Comparison of ENCODE assay signal across 8 cellular contexts in the genomic region with DNA sequence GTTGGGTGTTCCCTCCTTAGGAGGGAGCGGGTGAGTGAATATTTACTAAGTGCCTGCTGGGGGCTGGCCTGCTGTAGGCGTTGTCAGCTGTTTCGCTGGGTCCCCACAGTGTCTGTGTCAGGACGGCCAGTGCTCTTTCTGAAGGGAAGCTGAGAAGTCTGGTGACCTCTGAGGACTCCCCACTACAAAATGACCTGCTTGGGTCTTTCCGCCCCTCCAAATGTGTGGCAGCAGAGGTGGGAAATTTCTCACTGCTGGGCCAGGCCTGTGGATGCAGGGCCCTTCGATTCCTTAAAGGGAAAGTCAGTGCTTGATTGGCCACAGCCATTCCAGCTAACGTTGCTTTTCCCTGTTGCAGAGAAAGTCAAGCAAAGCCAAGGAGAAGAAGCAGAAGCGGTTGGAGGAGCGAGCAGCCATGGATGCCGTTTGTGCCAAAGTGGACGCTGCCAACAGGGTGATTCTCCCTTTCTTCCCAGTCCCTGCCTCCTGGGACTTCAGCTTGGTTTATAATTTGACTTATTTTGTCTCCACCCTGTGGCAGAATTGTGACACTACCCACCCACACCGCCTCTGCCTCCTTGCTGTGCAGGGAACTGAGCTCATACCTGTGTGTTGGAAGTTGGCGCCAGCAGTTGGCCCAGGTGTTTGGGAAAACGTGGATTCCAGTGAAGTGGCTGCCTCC. TPM values are rescaled to one million over a fixed set of nuclear protein-coding genes. Genes with fewer than 3 reads are reported as not detected.
A peak's percentile ranks its signal among the peaks of the same experiment; 100 is the strongest.
DNase-seq lines count a peak whose midpoint lies in the region; ATAC-seq and TF ChIP-seq lines count a peak whose summit lies in the region.

No MANE protein-coding gene starts in this region.

- in situ Hi-C loops in IMR-90 (cut with MboI; ENCODE audit: low sequenced_read_pairs), result loop anchor here (5.0 to 25.0 kb wide), 3 partner anchors 108 to 458 kb away; a partner anchor contains a TSS

- WGBS in IMR-90 (ENCODE audit: extremely low coverage in 2 of 2, insufficient read length in 1 of 2), 2 experiments, result 26% methylated on average over 3 of the region's 14 CpGs; no CpG with 5 or more reads in 1 of the 2 experiments
- no CpG with 5 or more reads among the region's 14 CpGs for WGBS in neuronal stem cell (ENCODE audit: extremely low coverage in 2 of 2, insufficient read length in 2 of 2, insufficient replicate concordance in 1 of 2), 2 donors

- H3K4me1 ChIP-seq in IMR-90 (ENCODE audit: control insufficient read depth, insufficient read depth, low read length) (peaks cover 6% of the 10 kb centered on the region; the same call in 1 of the 2 replicates), Peyer's patch (peaks cover 0 to 35% (median 2%) of the 10 kb centered on the region in 4 donors), foreskin keratinocyte (peaks cover under 1% of the 10 kb centered on the region), neuronal stem cell (ENCODE audit: control insufficient read depth in 2 of 2, insufficient read depth in 1 of 2, low read depth in 1 of 2, low read length in 2 of 2) (peaks cover 0 to 11% of the 10 kb centered on the region in 2 donors), upper lobe of right lung (no peaks in the 10 kb centered on the region)

- H3K79me1 ChIP-seq in IMR-90 (ENCODE audit: low read depth in 1 of 2, low read length in 2 of 2) (peaks cover 20 to 46% of the 10 kb centered on the region in 2 experiments), neuronal stem cell (ENCODE audit: low read depth, low read length) (peaks cover 13% of the 10 kb centered on the region)

- H3K9ac ChIP-seq in IMR-90 (ENCODE audit: low read depth, low read length), result no peak overlapping the region
- H3K9ac ChIP-seq in neuronal stem cell (ENCODE audit: low read depth, low read length, poor library complexity), result no peak overlapping the region

- H3K4me2 ChIP-seq in IMR-90 (ENCODE audit: low read depth, low read length), result no peak overlapping the region
- no peak overlapping the region for H3K4me2 ChIP-seq in neuronal stem cell (ENCODE audit: insufficient read depth, low read length, poor library complexity, severe bottlenecking)

- peak overlapping the region; percentile 45 for H2AK9ac ChIP-seq in IMR-90 (replicated peaks; ENCODE audit: low read depth, low read length, poor library complexity)

- no peak overlapping the region for H2BK12ac ChIP-seq in neuronal stem cell (ENCODE audit: low read length)

- peak overlapping the region in 1 of 2 experiments; percentile 73; a peak in 2 of 4 replicates for H4K8ac ChIP-seq in IMR-90 (ENCODE audit: low read depth in 2 of 2, low read length in 2 of 2)
- no peak overlapping the region for H4K8ac ChIP-seq in neuronal stem cell (ENCODE audit: low read depth, low read length)

- no peak overlapping the region for H3K18ac ChIP-seq in IMR-90 (ENCODE audit: low read depth, low read length)
- H3K18ac ChIP-seq in neuronal stem cell (ENCODE audit: low read length), result no peak overlapping the region

- TF ChIP-seq POLR2A in IMR-90 (IDR thresholded peaks at IDR 0.05; ENCODE audit: low read depth, low read length), result no peak
- TF ChIP-seq POLR2A in Peyer's patch (IDR thresholded peaks at IDR 0.05), result no peak

- POLR2A ChIA-PET in IMR-90 (lab: Charles Lee; ENCODE audit: unreplicated experiment), result no interaction called here

- ATAC-seq in IMR-90 (ENCODE audit: low read depth) (peak; percentile 97), foreskin keratinocyte (peak; percentile 83), upper lobe of right lung (peak; percentile 96)

- DNase-seq in DMS 273 treated with DMSO at 0.1 percent for 48 hours (lab: John Stamatoyannopoulos, UW) (peak; percentile 17), IMR-90 (peak; percentile 68), Peyer's patch (peak; percentile 34 to 81 (median 72)), foreskin keratinocyte (peak in 1 of 2 donors; percentile 54), neuronal stem cell (ENCODE audit: low spot score) (peak; percentile 30), upper lobe of right lung (peak; percentile 71), GM19238 (ENCODE audit: insufficient read length, low spot score) (no peak)
- DNase-seq in activated effector memory CD4-positive, alpha-beta T cell treated with anti-CD3 and anti-CD28 coated beads, Interleukin-2, amount 50 U/mL, for 16 hours, result peak; percentile 78

- no peak overlapping the region for H4K5ac ChIP-seq in IMR-90 (ENCODE audit: low read depth, low read length)

- H2BK120ac ChIP-seq in IMR-90 (ENCODE audit: low read depth, low read length), result no peak overlapping the region
- no peak overlapping the region for H2BK120ac ChIP-seq in neuronal stem cell (ENCODE audit: low read depth, low read length)

- H3K4ac ChIP-seq in IMR-90 (ENCODE audit: low read depth, low read length) (peak overlapping the region; percentile 28), neuronal stem cell (ENCODE audit: low read length) (no peak overlapping the region)

- H2BK5ac ChIP-seq in IMR-90 (ENCODE audit: low read depth, low read length, poor library complexity, severe bottlenecking) (no peak overlapping the region), neuronal stem cell (ENCODE audit: low read length) (no peak overlapping the region)

- no peak overlapping the region for H3K56ac ChIP-seq in IMR-90 (ENCODE audit: extremely low read depth, insufficient read depth, low read length)

- peaks cover 3% of the 10 kb centered on the region for H4K20me1 ChIP-seq in IMR-90 (ENCODE audit: insufficient read depth, low read length)

- H3K4me3 ChIP-seq in IMR-90 (ENCODE audit: insufficient read depth, low read depth, low read length), result no peak overlapping the region
- H3K4me3 ChIP-seq in Peyer's patch, result no peak overlapping the region
- H3K4me3 ChIP-seq in neuronal stem cell (ENCODE audit: low read length in 2 of 2), result no peak overlapping the region
- H3K4me3 ChIP-seq in upper lobe of right lung, result no peak overlapping the region

- no peak overlapping the region for H2BK20ac ChIP-seq in IMR-90 (ENCODE audit: low read depth, low read length)

- no peak overlapping the region; the same call in 1 of the 2 replicates for H3K23ac ChIP-seq in IMR-90 (ENCODE audit: low read depth, low read length)
- peak overlapping the region; percentile 32 for H3K23ac ChIP-seq in neuronal stem cell (ENCODE audit: low read depth, low read length, poor library complexity)

- dilution Hi-C loops in IMR-90 (cut with HindIII; ENCODE audit: low sequenced_read_pairs, unreplicated experiment), result no loop called here

- H3K9me3 ChIP-seq in IMR-90 (ENCODE audit: control insufficient read depth, insufficient read depth, low read length) (no peaks in the 10 kb centered on the region), Peyer's patch (no peaks in the 10 kb centered on the region), neuronal stem cell (replicated peaks in 1 of 2; ENCODE audit: control insufficient read depth in 2 of 2, insufficient read depth in 1 of 2, low read depth in 1 of 2, low read length in 2 of 2) (no peaks in the 10 kb centered on the region), upper lobe of right lung (no peaks in the 10 kb centered on the region)

- peak; percentile 76 for TF ChIP-seq RAD21 in IMR-90 (IDR thresholded peaks at IDR 0.05; ENCODE audit: low read length)

- H2AK5ac ChIP-seq in IMR-90 (ENCODE audit: low read depth, low read length), result no peak overlapping the region
- H2AK5ac ChIP-seq in neuronal stem cell (ENCODE audit: low read depth, low read length), result no peak overlapping the region

- H3K14ac ChIP-seq in IMR-90 (replicated peaks; ENCODE audit: low read depth, low read length) (peak overlapping the region; percentile 22; the same call in 1 of the 2 replicates), neuronal stem cell (ENCODE audit: low read length) (no peak overlapping the region)

- intact Hi-C loops in IMR-90 (cut with micrococcal nuclease) (loop anchor here (1.0 to 2.0 kb wide), 2 partner anchors 108 to 177 kb away; a partner anchor contains a TSS), upper lobe of right lung (cut with DNase I) (loop anchor here (5.0 kb wide), 1 partner anchor 108 kb away; a partner anchor contains a TSS)

- H3K9me1 ChIP-seq in IMR-90 (ENCODE audit: insufficient read depth, low read length), result no peaks in the 10 kb centered on the region; the same call in 1 of the 2 replicates

- no peak overlapping the region for H3K27ac ChIP-seq in IMR-90 (ENCODE audit: insufficient read depth, low read length)
- peak overlapping the region in 3 of 4 donors; percentile 5 to 49 (median 47) for H3K27ac ChIP-seq in Peyer's patch
- no peak overlapping the region for H3K27ac ChIP-seq in foreskin keratinocyte
- H3K27ac ChIP-seq in neuronal stem cell (replicated peaks; ENCODE audit: low read length), result no peak overlapping the region
- H3K27ac ChIP-seq in upper lobe of right lung, result peak overlapping the region; percentile 11

- H2BK15ac ChIP-seq in IMR-90 (ENCODE audit: low read depth, low read length) (no peak overlapping the region), neuronal stem cell (ENCODE audit: low read length) (no peak overlapping the region)

- CTCF ChIA-PET in IMR-90 (lab: Yijun Ruan, JAX), result interaction anchor here (0.5 to 1.8 kb wide), 12 partner anchors 14 to 185 kb away, joined by 3 to 21 read pairs (median 4); a partner anchor contains a TSS

- H2AFZ ChIP-seq in IMR-90 (replicated peaks; ENCODE audit: low read length, poor library complexity) (peak overlapping the region; percentile 81), neuronal stem cell (ENCODE audit: low read length) (no peak overlapping the region)

- no TSS peak for BruUV-seq in IMR-90 (replicated peaks; lab: Mats Ljungman, UMichigan)

- no peaks in the 10 kb centered on the region for H3K27me3 ChIP-seq in IMR-90 (ENCODE audit: control insufficient read depth, insufficient read depth, low read length)
- H3K27me3 ChIP-seq in Peyer's patch, result no peaks in the 10 kb centered on the region
- H3K27me3 ChIP-seq in foreskin keratinocyte, result no peaks in the 10 kb centered on the region
- no peaks in the 10 kb centered on the region for H3K27me3 ChIP-seq in neuronal stem cell (ENCODE audit: control insufficient read depth in 3 of 3, insufficient read depth in 3 of 3, low read depth in 1 of 3, low read length in 3 of 3)
- H3K27me3 ChIP-seq in upper lobe of right lung, result no peaks in the 10 kb centered on the region

- TF ChIP-seq CTCF in IMR-90 (conservative IDR thresholded peaks at IDR 0.05; ENCODE audit: low read depth, low read length) (peak; percentile 77), Peyer's patch (IDR thresholded peaks at IDR 0.05) (peak; percentile 64 to 86 (median 76)), foreskin keratinocyte (conservative IDR thresholded peaks at IDR 0.05) (peak; percentile 81), upper lobe of right lung (IDR thresholded peaks at IDR 0.05) (peak; percentile 80)

- H4K91ac ChIP-seq in IMR-90 (ENCODE audit: insufficient read depth, low read depth, low read length) (no peak overlapping the region), neuronal stem cell (ENCODE audit: low read depth, low read length, poor library complexity) (no peak overlapping the region)

- H3K36me3 ChIP-seq in IMR-90 (ENCODE audit: control insufficient read depth, insufficient read depth, low read length) (peaks cover 14% of the 10 kb centered on the region), Peyer's patch (peaks cover 0 to 33% (median 0%) of the 10 kb centered on the region in 3 donors), neuronal stem cell (replicated peaks in 1 of 2; ENCODE audit: control insufficient read depth in 2 of 2, insufficient read depth in 2 of 2, low read length in 2 of 2) (peaks cover 14 to 73% of the 10 kb centered on the region in 2 donors), upper lobe of right lung (peaks cover 14% of the 10 kb centered on the region)

RNA-seq across cellular contexts. Expression of a gene that starts 6.8 kb away (rescaled TPM):
- total RNA-seq in IMR-90 (2012; rRNA removed) (8.9 and 15.2 TPM in 2 replicates), Peyer's patch (10 to 100 TPM; 46.2 to 80.0 (median 57.1) TPM), foreskin keratinocyte (16.2 and 20.1 TPM in 2 replicates), upper lobe of right lung (15.7 TPM)
- polyA plus RNA-seq in IMR-90 (2012; rRNA removed) (23.1 and 24.7 TPM in 2 replicates), foreskin keratinocyte (8.1 and 10.0 TPM in 2 replicates)
- 10.1 and 11.0 TPM in 2 replicates for polyA plus RNA-seq in IMR-90 (2012; cell fraction: cytosol; rRNA removed)
- 61.6 and 108 TPM in 2 replicates for polyA plus RNA-seq in IMR-90 (2012; cell fraction: nucleus; rRNA removed; ENCODE audit: low replicate concordance)
- 15.2 TPM for polyA plus RNA-seq in neuronal stem cell (2013, experiment 1 of 2)
- 15.8 TPM for polyA plus RNA-seq in neuronal stem cell (2013, experiment 2 of 2)

RNA-seq across cellular contexts. Expression of a gene that starts 28.7 kb away (rescaled TPM):
- total RNA-seq in IMR-90 (2012; rRNA removed) (0.56 and 0.90 TPM in 2 replicates), Peyer's patch (under 1 TPM in 2 of 4 donors, not detected in 2; 0.57 to 0.67 TPM), foreskin keratinocyte (1.5 and 1.8 TPM in 2 replicates), upper lobe of right lung (0.69 TPM)
- polyA plus RNA-seq in IMR-90 (2012; rRNA removed) (2.0 and 2.4 TPM in 2 replicates), foreskin keratinocyte (1.7 and 1.8 TPM in 2 replicates)
- polyA plus RNA-seq in IMR-90 (2012; cell fraction: cytosol; rRNA removed), result 1.9 and 2.9 TPM in 2 replicates
- polyA plus RNA-seq in IMR-90 (2012; cell fraction: nucleus; rRNA removed; ENCODE audit: low replicate concordance), result 5.0 and 5.7 TPM in 2 replicates
- 74.6 TPM for polyA plus RNA-seq in neuronal stem cell (2013, experiment 1 of 2)
- 74.3 TPM for polyA plus RNA-seq in neuronal stem cell (2013, experiment 2 of 2)

RNA-seq across cellular contexts. Expression of a gene that starts 28.8 kb away (rescaled TPM):
- total RNA-seq in IMR-90 (2012; rRNA removed), result 250 and 315 TPM in 2 replicates
- polyA plus RNA-seq in IMR-90 (2012; rRNA removed), result 598 and 701 TPM in 2 replicates
- 770 and 1,094 TPM in 2 replicates for polyA plus RNA-seq in IMR-90 (2012; cell fraction: cytosol; rRNA removed)
- 142 and 372 TPM in 2 replicates for polyA plus RNA-seq in IMR-90 (2012; cell fraction: nucleus; rRNA removed; ENCODE audit: low replicate concordance)
- 1,000 to 10,000 TPM in 2 of 4 donors, 100 to 1,000 TPM in 2; 390 to 1,297 (median 877) TPM for total RNA-seq in Peyer's patch
- total RNA-seq in foreskin keratinocyte, result 648 and 658 TPM in 2 replicates
- polyA plus RNA-seq in foreskin keratinocyte, result 995 and 998 TPM in 2 replicates
- 465 TPM for polyA plus RNA-seq in neuronal stem cell (2013, experiment 1 of 2)
- polyA plus RNA-seq in neuronal stem cell (2013, experiment 2 of 2), result 460 TPM
- total RNA-seq in upper lobe of right lung, result 199 TPM

RNA-seq across cellular contexts. Expression of a gene that starts 40.6 kb away (rescaled TPM):
- total RNA-seq in IMR-90 (2012; rRNA removed) (53.6 and 69.0 TPM in 2 replicates), Peyer's patch (100 to 1,000 TPM in 1 of 4 donors, 10 to 100 TPM in 3; 79.2 to 110 (median 95.4) TPM), foreskin keratinocyte (84.2 and 95.6 TPM in 2 replicates), upper lobe of right lung (60.6 TPM)
- polyA plus RNA-seq in IMR-90 (2012; rRNA removed) (168 and 184 TPM in 2 replicates), foreskin keratinocyte (183 and 187 TPM in 2 replicates)
- 107 and 174 TPM in 2 replicates for polyA plus RNA-seq in IMR-90 (2012; cell fraction: cytosol; rRNA removed)
- 310 and 475 TPM in 2 replicates for polyA plus RNA-seq in IMR-90 (2012; cell fraction: nucleus; rRNA removed; ENCODE audit: low replicate concordance)
- 92.2 TPM for polyA plus RNA-seq in neuronal stem cell (2013, experiment 1 of 2)
- 90.4 TPM for polyA plus RNA-seq in neuronal stem cell (2013, experiment 2 of 2)

Comparison
In these comparisons a context has a peak if more than half of its experiments do, and no peak if none do; other contexts are left out.
1. H3K27ac ChIP-seq: peak in Peyer's patch (3 of 4) and upper lobe of right lung (single experiment); none in IMR-90 (single experiment), foreskin keratinocyte (single experiment) and neuronal stem cell (single experiment).
2. Peak in every context shown above with its lines, with median percentiles within 50 percentile points of each other: ATAC-seq and CTCF ChIP-seq.